In the genomic region with DNA sequence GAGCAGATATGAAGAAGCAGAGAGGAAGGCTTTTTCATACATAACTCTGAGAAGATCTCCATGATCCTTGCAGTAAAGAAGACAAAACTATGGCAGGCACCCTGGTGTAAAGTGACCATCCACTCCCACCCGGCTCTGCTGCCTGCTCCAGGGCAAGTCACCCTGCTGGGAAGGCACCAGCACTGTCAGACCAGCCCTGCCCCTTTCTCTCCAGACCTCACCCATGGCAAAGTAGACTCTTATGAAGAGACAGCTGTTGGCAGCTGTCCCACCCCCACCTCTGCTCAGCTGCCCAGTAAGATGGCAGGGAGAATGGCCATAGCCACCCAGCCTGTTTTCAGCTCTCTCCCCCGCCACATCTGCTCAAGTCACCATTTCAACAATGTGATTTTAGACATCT, we compare ENCODE assay signal across 1 cellular context.
TF ChIP-seq lines count a peak whose summit lies in the region.

No MANE protein-coding gene starts in this region.

TF ChIP-seq in endothelial cell of umbilical vein, 7 proteins besides CTCF, POLR2A, EP300 and RAD21:
- TF ChIP-seq, protein P1, sequence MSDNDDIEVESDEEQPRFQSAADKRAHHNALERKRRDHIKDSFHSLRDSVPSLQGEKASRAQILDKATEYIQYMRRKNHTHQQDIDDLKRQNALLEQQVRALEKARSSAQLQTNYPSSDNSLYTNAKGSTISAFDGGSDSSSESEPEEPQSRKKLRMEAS (IDR thresholded peaks at IDR 0.05; ENCODE audit: insufficient read depth, insufficient read length) = no peak
- TF ChIP-seq MYC (IDR thresholded peaks at IDR 0.05; ENCODE audit: low read depth, low read length) (no peak), GATA2 (IDR thresholded peaks at IDR 0.05; ENCODE audit: insufficient read depth, insufficient read length, low read depth, low read length) (no peak), FOS (IDR thresholded peaks at IDR 0.05; ENCODE audit: borderline replicate concordance, insufficient read depth, low read length) (no peak), POLR2AphosphoS5 (IDR thresholded peaks at IDR 0.05; ENCODE audit: insufficient read depth, low read depth, low read length) (no peak), JUN (IDR thresholded peaks at IDR 0.05; ENCODE audit: borderline replicate concordance, insufficient read depth, insufficient read length, low read depth) (no peak), EZH2 (IDR thresholded peaks at IDR 0.05; ENCODE audit: borderline replicate concordance, low read depth, low read length, severe bottlenecking) (no peak)
